ENCODE assay signal across 8 cellular contexts in genomic region chr2:156399224-156399949, GRCh38. TPM values are rescaled to one million over a fixed set of nuclear protein-coding genes. Genes with fewer than 3 reads are reported as not detected.
DNase-seq lines count a peak whose midpoint lies in the region; ATAC-seq and TF ChIP-seq lines count a peak whose summit lies in the region.

No MANE protein-coding gene starts in this region.

- H3K4me3 ChIP-seq in SK-N-SH (ENCODE audit: low read depth in 2 of 2, low read length in 1 of 2) (peak overlapping the region; percentile 82 to 83), epithelial cell of proximal tubule (ENCODE audit: low read depth, low read length) (peak overlapping the region; percentile 74), osteoblast (ENCODE audit: insufficient read depth, low read length) (peak overlapping the region; percentile 81)

- H3F3A ChIP-seq in SK-N-SH (replicated peaks; ENCODE audit: insufficient read depth) = peaks cover 7% of the 10 kb centered on the region

- H4K20me1 ChIP-seq in SK-N-SH (ENCODE audit: insufficient read depth) (peaks cover 3% of the 10 kb centered on the region; the same call in 1 of the 2 replicates), osteoblast (ENCODE audit: insufficient read depth, low read length) (no peaks in the 10 kb centered on the region)

- no peaks in the 10 kb centered on the region for H3K27me3 ChIP-seq in SK-N-SH (ENCODE audit: insufficient read depth)
- no peaks in the 10 kb centered on the region for H3K27me3 ChIP-seq in osteoblast (ENCODE audit: insufficient read depth, low read length)

- CTCF ChIA-PET in SK-N-SH (lab: Yijun Ruan, JAX) = interaction anchor here (0.6 to 1.7 kb wide), 5 partner anchors 65 to 288 kb away, joined by 3 to 7 read pairs (median 3); no protein-coding TSS in a partner anchor

- H3K27ac ChIP-seq in SK-N-SH (ENCODE audit: low read depth in 2 of 2, low read length in 1 of 2) (no peak overlapping the region), osteoblast (ENCODE audit: low read depth, low read length) (peak overlapping the region; percentile 80)

- 60% methylated on average over 10 of the region's 10 CpGs for WGBS in SK-N-SH (ENCODE audit: low lambda C conversion rate)

- H3K36me3 ChIP-seq in SK-N-SH (replicated peaks in 1 of 2; ENCODE audit: control insufficient read depth in 1 of 2, insufficient read depth in 2 of 2, low read length in 1 of 2) (no peaks in the 10 kb centered on the region), osteoblast (ENCODE audit: insufficient read depth, low read length) (no peaks in the 10 kb centered on the region)

- H3K4me2 ChIP-seq in SK-N-SH (peak overlapping the region; percentile 84), osteoblast (ENCODE audit: insufficient read depth, low read length) (peak overlapping the region; percentile 94)

- H3K79me2 ChIP-seq in SK-N-SH (ENCODE audit: insufficient read depth) (no peaks in the 10 kb centered on the region), osteoblast (ENCODE audit: insufficient read depth, low read length) (no peaks in the 10 kb centered on the region)

- peak overlapping the region; percentile 71; the same call in 1 of the 2 replicates for H3K9ac ChIP-seq in SK-N-SH

- H2AFZ ChIP-seq in SK-N-SH (ENCODE audit: low read depth) = peak overlapping the region; percentile 52; the same call in 1 of the 2 replicates
- H2AFZ ChIP-seq in osteoblast (ENCODE audit: low read length) = peak overlapping the region; percentile 94

- H3K4me1 ChIP-seq in SK-N-SH (ENCODE audit: control insufficient read depth in 1 of 2, insufficient read depth in 2 of 2, low read depth in 1 of 2, low read length in 1 of 2) (peaks cover 0 to 5% of the 10 kb centered on the region in 2 experiments; a peak in 1 of 4 replicates), osteoblast (ENCODE audit: insufficient read depth, low read length) (peaks cover 8% of the 10 kb centered on the region)

- peak; percentile 45 for DNase-seq in AG20443 (ENCODE audit: low spot score)
- peak; percentile 21 for DNase-seq in H4 (ENCODE audit: low spot score)
- DNase-seq in SK-N-SH = peak; percentile 16
- DNase-seq in epithelial cell of proximal tubule (ENCODE audit: low read depth) = no peak
- no peak for DNase-seq in osteoblast (ENCODE audit: insufficient read length, low spot score, missing footprints)
- DNase-seq in posterior vena cava (ENCODE audit: low spot score) = no peak

- TF ChIP-seq CTCF in SK-N-SH (IDR thresholded peaks at IDR 0.05) = no peak
- TF ChIP-seq CTCF in epithelial cell of proximal tubule (conservative IDR thresholded peaks at IDR 0.05; ENCODE audit: low read depth, low read length) = no peak
- TF ChIP-seq CTCF in osteoblast (IDR thresholded peaks at IDR 0.05; ENCODE audit: extremely low read depth, low read depth, low read length) = no peak

- no peaks in the 10 kb centered on the region for H3K9me3 ChIP-seq in SK-N-SH
- no peaks in the 10 kb centered on the region for H3K9me3 ChIP-seq in osteoblast (ENCODE audit: low read depth, low read length)

- ATAC-seq in GM21360 (IDR thresholded peaks at IDR 0.05; ENCODE audit: unreplicated experiment) (no peak), HG03280 (IDR thresholded peaks at IDR 0.05; ENCODE audit: unreplicated experiment) (no peak)

- no peak for TF ChIP-seq EP300 in SK-N-SH (IDR thresholded peaks at IDR 0.05; ENCODE audit: borderline replicate concordance in 1 of 2, low read depth in 1 of 2, low read length in 1 of 2)

- no peaks in the 10 kb centered on the region for H3K9me2 ChIP-seq in SK-N-SH

- POLR2A ChIA-PET in SK-N-SH (lab: Yijun Ruan, JAX) = interaction anchor here (0.7 kb wide), 1 partner anchor 36 kb away, joined by 3 read pairs; no protein-coding TSS in a partner anchor

- TF ChIP-seq RAD21 in SK-N-SH (IDR thresholded peaks at IDR 0.05; ENCODE audit: low read length) = no peak

- intact Hi-C loops in posterior vena cava (cut with DNase I) = no loop called here

TF ChIP-seq in SK-N-SH, 30 proteins besides CTCF, POLR2A, EP300 and RAD21:
- TF ChIP-seq MEF2A (IDR thresholded peaks at IDR 0.05; ENCODE audit: borderline replicate concordance, low read depth) (no peak), POLR2AphosphoS5 (IDR thresholded peaks at IDR 0.05; ENCODE audit: low read depth, low read length) (no peak), JUND (IDR thresholded peaks at IDR 0.05) (no peak)
TF ChIP-seq in SK-N-SH: peak in this region for 0.

RNA-seq across cellular contexts. Expression of gene GPD2, which starts 36.8 kb away (rescaled TPM):
- total RNA-seq in H4 (2014; rRNA removed; shearing (Covaris generic)) = 72.2 and 84.6 TPM in 2 replicates
- 4.8 and 5.3 TPM in 2 replicates for polyA plus RNA-seq in SK-N-SH (2012; rRNA removed)
- polyA plus RNA-seq in SK-N-SH (2012; cell fraction: cytosol; rRNA removed) = 5.4 and 6.0 TPM in 2 replicates
- polyA plus RNA-seq in SK-N-SH (2012; cell fraction: nucleus; rRNA removed) = 3.0 and 5.8 TPM in 2 replicates
- total RNA-seq in epithelial cell of proximal tubule = 22.4 and 30.6 TPM in 2 replicates
- total RNA-seq in osteoblast = 53.0 and 59.7 TPM in 2 replicates
- total RNA-seq in posterior vena cava = 10 to 100 TPM; 14.8 to 16.6 TPM

Comparison
In these comparisons a context has a peak if more than half of its experiments do, and no peak if none do; other contexts are left out.
1. DNase-seq: peak in AG20443 (single experiment), H4 (single experiment) and SK-N-SH (single experiment); none in epithelial cell of proximal tubule (single experiment), osteoblast (single experiment) and posterior vena cava (single experiment).
2. Peak in every context shown above with its lines, with median percentiles within 50 percentile points of each other: H3K4me3 ChIP-seq.